Comparison of ENCODE assay signal across 20 cellular contexts in genomic region chr14:72657214-72657921, GRCh38.
"Had no signal": no experiment of that assay in that cellular context is flagged by ENCODE, and none has a peak within 500 bp of the region (broad histone marks: within the 10 kb centered on the region; RNA-seq: fewer than 3 reads in every experiment).

No MANE protein-coding gene starts in this region.

- H3K4me3 Mint-ChIP-seq: activated naive CD8-positive, alpha-beta T cell; naive thymus-derived CD8-positive, alpha-beta T cell had no signal

- ATAC-seq: body of pancreas; left cardiac atrium; mucosa of descending colon; naive thymus-derived CD8-positive, alpha-beta T cell; psoas muscle; right cardiac atrium; stimulated activated naive CD8-positive, alpha-beta T cell treated with anti-CD3 and anti-CD28 coated beads, Interleukin-15, Interleukin-2, amounts not matched to agents 100 U/mL and 50 U/mL, for 24 hours had no signal

- H3K4me3 ChIP-seq: body of pancreas, mucosa of descending colon, psoas muscle, skin epidermis had no signal

- H3K36me3 Mint-ChIP-seq: activated naive CD8-positive, alpha-beta T cell; naive thymus-derived CD8-positive, alpha-beta T cell had no signal

- H3K27ac ChIP-seq: body of pancreas, psoas muscle, skin epidermis, WERI-Rb-1 had no signal

- H3K27me3 ChIP-seq: body of pancreas had no signal

- H3K9me3 ChIP-seq: body of pancreas, mucosa of descending colon, psoas muscle had no signal

- H3K9me3 Mint-ChIP-seq: naive thymus-derived CD8-positive, alpha-beta T cell had no signal

- H3K36me3 ChIP-seq: WERI-Rb-1 had no signal

- H3K27ac Mint-ChIP-seq: activated naive CD8-positive, alpha-beta T cell; naive thymus-derived CD8-positive, alpha-beta T cell had no signal

- H3K4me1 ChIP-seq: body of pancreas had no signal

- DNase-seq: activated CD4-positive, alpha-beta T cell treated with anti-CD3 and anti-CD28 coated beads for 1 hour; activated CD4-positive, alpha-beta T cell treated with anti-CD3 and anti-CD28 coated beads, Interleukin-2, amount 50 U/mL, for 4 hours; activated gamma-delta T cell treated with Interleukin-2 at 50 U/mL for 16 hours; amygdala; body of pancreas; caudate nucleus; erythroblast; hippocampal formation; left cardiac atrium; mesenchymal stem cell; mucosa of descending colon; naive thymus-derived CD8-positive, alpha-beta T cell; psoas muscle; right cardiac atrium; stimulated activated naive CD8-positive, alpha-beta T cell treated with anti-CD3 and anti-CD28 coated beads, Interleukin-15, Interleukin-2, amounts not matched to agents 100 U/mL and 50 U/mL, for 24 hours; T-helper 2 cell; trophoblast cell; WERI-Rb-1 had no signal
